In genomic region chr17:4796550-4796915, GRCh38 we compare ENCODE assay signal across 8 cellular contexts. TPM values are rescaled to one million over a fixed set of nuclear protein-coding genes. Genes with fewer than 3 reads are reported as not detected.
DNase-seq lines count a peak whose midpoint lies in the region; ATAC-seq and TF ChIP-seq lines count a peak whose summit lies in the region.

No MANE protein-coding gene starts in this region.

- no peaks in the 10 kb centered on the region for H3K4me1 ChIP-seq in rectal smooth muscle tissue (ENCODE audit: control insufficient read depth, insufficient read depth, low read length)

- H3K27ac ChIP-seq in rectal smooth muscle tissue (ENCODE audit: low read depth, low read length), result peak overlapping the region; percentile 77

- peak overlapping the region; percentile 100 for H3K4me3 ChIP-seq in LNCaP clone FGC (ENCODE audit: low read depth, low read length)
- H3K4me3 ChIP-seq in rectal smooth muscle tissue (ENCODE audit: low read length), result peak overlapping the region; percentile 95

- H3K27ac Mint-ChIP-seq in activated naive CD4-positive, alpha-beta T cell treated with anti-CD3 and anti-CD28 coated beads for 36 hours, result peak overlapping the region; percentile 97

- in situ Hi-C loops in G401 (cut with HindIII; ENCODE audit: low sequenced_read_pairs), result no loop called here

- peaks cover 17% of the 10 kb centered on the region for H3K36me3 Mint-ChIP-seq in activated naive CD4-positive, alpha-beta T cell treated with anti-CD3 and anti-CD28 coated beads for 36 hours (ENCODE audit: low read depth)

- CTCF ChIA-PET in activated naive CD4-positive, alpha-beta T cell treated with anti-CD3 and anti-CD28 coated beads for 36 hours (lab: Charles Lee), result interaction anchor here (0.6 to 1.0 kb wide), 3 partner anchors 9 to 253 kb away, joined by 3 read pairs; no protein-coding TSS in a partner anchor

- peak overlapping the region; percentile 100 for H3K4me3 Mint-ChIP-seq in activated naive CD4-positive, alpha-beta T cell treated with anti-CD3 and anti-CD28 coated beads for 36 hours

- H3K36me3 ChIP-seq in rectal smooth muscle tissue (ENCODE audit: control insufficient read depth, insufficient read depth, low read length), result peaks cover 11% of the 10 kb centered on the region

- H3K4me1 Mint-ChIP-seq in activated naive CD4-positive, alpha-beta T cell treated with anti-CD3 and anti-CD28 coated beads for 36 hours (ENCODE audit: low read depth), result peaks cover 28% of the 10 kb centered on the region

- no peaks in the 10 kb centered on the region for H3K9me3 Mint-ChIP-seq in activated naive CD4-positive, alpha-beta T cell treated with anti-CD3 and anti-CD28 coated beads for 36 hours

- peak; percentile 21 for DNase-seq in G401 (ENCODE audit: low spot score)
- DNase-seq in LNCaP clone FGC (ENCODE audit: low read depth), result no peak
- DNase-seq in activated naive CD4-positive, alpha-beta T cell treated with anti-CD3 and anti-CD28 coated beads for 36 hours, result peak; percentile 44
- peak; percentile 45 for DNase-seq in left cardiac atrium

- H3K27me3 ChIP-seq in rectal smooth muscle tissue (ENCODE audit: control insufficient read depth, insufficient read depth, low read length), result no peaks in the 10 kb centered on the region

- H3K27me3 Mint-ChIP-seq in activated naive CD4-positive, alpha-beta T cell treated with anti-CD3 and anti-CD28 coated beads for 36 hours (ENCODE audit: low read depth), result no peaks in the 10 kb centered on the region

- peak; percentile 38 to 70 for ATAC-seq in left cardiac atrium
- ATAC-seq in GM19351 (IDR thresholded peaks at IDR 0.05; ENCODE audit: unreplicated experiment), result no peak
- no peak for ATAC-seq in HG03175 (IDR thresholded peaks at IDR 0.05; ENCODE audit: unreplicated experiment)
- ATAC-seq in HG02870 (IDR thresholded peaks at IDR 0.05; ENCODE audit: unreplicated experiment), result no peak

- intact Hi-C loops in activated naive CD4-positive, alpha-beta T cell treated with anti-CD3 and anti-CD28 coated beads for 36 hours (cut with micrococcal nuclease), result loop anchor here (5.0 kb wide), 1 partner anchor 654 kb away; the partner anchor contains the start of genes CYB5D2 and ZZEF1
- intact Hi-C loops in left cardiac atrium (cut with DNase I), result no loop called here

- no peak for TF ChIP-seq CTCF in LNCaP clone FGC (IDR thresholded peaks at IDR 0.05; ENCODE audit: control insufficient read depth, extremely low read depth, insufficient read depth)

- no peak overlapping the region for H3K9ac ChIP-seq in rectal smooth muscle tissue (ENCODE audit: low read length)

RNA-seq across cellular contexts. Expression of gene PSMB6, which starts 0.6 kb away (rescaled TPM):
- 390 and 445 TPM in 2 replicates for total RNA-seq in G401 (2014; rRNA removed; shearing (Covaris generic))
- total RNA-seq in activated naive CD4-positive, alpha-beta T cell treated with anti-CD3 and anti-CD28 coated beads for 36 hours, result 100 to 1,000 TPM; 171 to 186 TPM
- total RNA-seq in left cardiac atrium, result 100 to 1,000 TPM; 145 to 147 TPM

RNA-seq across cellular contexts. Expression of gene GLTPD2, which starts 7.8 kb away (rescaled TPM):
- not detected in 2 replicates for total RNA-seq in G401 (2014; rRNA removed; shearing (Covaris generic))
- total RNA-seq in activated naive CD4-positive, alpha-beta T cell treated with anti-CD3 and anti-CD28 coated beads for 36 hours, result not detected
- not detected for total RNA-seq in left cardiac atrium

RNA-seq across cellular contexts. Expression of gene VMO1, which starts 10.4 kb away (rescaled TPM):
- total RNA-seq in G401 (2014; rRNA removed; shearing (Covaris generic)), result not detected in 2 replicates
- under 1 TPM in 1 of 2 experiments, not detected in 1; 0.60 TPM for total RNA-seq in activated naive CD4-positive, alpha-beta T cell treated with anti-CD3 and anti-CD28 coated beads for 36 hours
- total RNA-seq in left cardiac atrium, result 1 to 10 TPM in 1 of 2 donors, under 1 TPM in 1; 0.81 to 1.1 TPM

RNA-seq across cellular contexts. Expression of gene PLD2, which starts 10.4 kb away (rescaled TPM):
- 20.9 and 28.4 TPM in 2 replicates for total RNA-seq in G401 (2014; rRNA removed; shearing (Covaris generic))
- total RNA-seq in activated naive CD4-positive, alpha-beta T cell treated with anti-CD3 and anti-CD28 coated beads for 36 hours, result 10 to 100 TPM; 17.4 to 17.6 TPM
- 10 to 100 TPM; 14.7 to 14.9 TPM for total RNA-seq in left cardiac atrium

Comparison
In these comparisons a context has a peak if more than half of its experiments do, and no peak if none do; other contexts are left out.
1. ATAC-seq: peak in left cardiac atrium (2 of 2); none in GM19351 (single experiment), HG03175 (single experiment) and HG02870 (single experiment).